In the genomic region with DNA sequence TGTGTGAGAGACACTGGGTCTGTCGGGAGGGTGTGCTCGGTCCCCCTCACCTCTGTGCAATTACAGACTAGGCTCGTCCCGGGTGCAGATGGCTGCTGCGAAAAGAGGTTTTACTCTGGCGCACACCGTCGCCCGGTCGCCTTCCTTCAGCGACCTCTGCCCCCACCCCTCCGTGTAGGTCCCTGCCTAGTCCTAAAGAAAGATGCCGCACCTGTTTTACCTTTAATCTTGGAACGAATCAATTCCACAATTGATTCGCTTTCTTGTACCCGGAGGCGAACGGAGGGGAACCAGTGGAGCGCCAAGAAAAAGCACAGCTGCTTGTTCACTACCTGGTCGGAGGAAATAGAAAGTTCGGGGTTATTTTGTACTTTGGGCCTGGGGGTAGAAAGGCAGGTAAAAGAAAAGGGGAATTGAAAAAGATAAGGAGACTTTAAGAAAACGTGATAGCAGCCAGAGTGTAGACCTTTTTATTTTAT, we compare ENCODE assay signal across 8 cellular contexts. TPM values are rescaled to one million over a fixed set of nuclear protein-coding genes. Genes with fewer than 3 reads are reported as not detected.
A peak's percentile ranks its signal among the peaks of the same experiment; 100 is the strongest.
DNase-seq lines count a peak whose midpoint lies in the region; ATAC-seq and TF ChIP-seq lines count a peak whose summit lies in the region.

No MANE protein-coding gene starts in this region.

- H3K4me3 ChIP-seq in cardiac muscle cell (peak overlapping the region; percentile 57), NT2/D1 (ENCODE audit: insufficient read length, low read depth) (peak overlapping the region; percentile 51), iPS-20b (ENCODE audit: low read length) (peak overlapping the region; percentile 76), transverse colon (peak overlapping the region; percentile 23 to 71 (median 58))
- H3K4me3 ChIP-seq in effector memory CD4-positive, alpha-beta T cell (ENCODE audit: insufficient read depth, low read depth, low read length, poor library complexity, severe bottlenecking), result no peak overlapping the region

- no peak overlapping the region for H3K27ac ChIP-seq in cardiac muscle cell
- H3K27ac ChIP-seq in iPS-20b (ENCODE audit: low read length), result no peak overlapping the region
- peak overlapping the region; percentile 64 to 85 (median 81) for H3K27ac ChIP-seq in transverse colon
- no peak overlapping the region for H3K27ac ChIP-seq in effector memory CD4-positive, alpha-beta T cell (ENCODE audit: insufficient read depth, low read length, poor library complexity, severe bottlenecking)

- H3K4me1 ChIP-seq in cardiac muscle cell (ENCODE audit: low read depth), result peaks cover 4% of the 10 kb centered on the region
- H3K4me1 ChIP-seq in NT2/D1 (ENCODE audit: insufficient read depth, insufficient read length), result no peaks in the 10 kb centered on the region
- H3K4me1 ChIP-seq in iPS-20b (ENCODE audit: insufficient read depth, low read length), result peaks cover 12% of the 10 kb centered on the region; the same call in 1 of the 2 replicates
- H3K4me1 ChIP-seq in transverse colon, result peaks cover 0 to 15% (median 6%) of the 10 kb centered on the region in 4 donors
- H3K4me1 ChIP-seq in effector memory CD4-positive, alpha-beta T cell (ENCODE audit: control insufficient read depth, insufficient read depth, low read length, poor library complexity, severe bottlenecking), result peaks cover 4% of the 10 kb centered on the region

- no peak for TF ChIP-seq POLR2A in transverse colon (IDR thresholded peaks at IDR 0.05)

- DNase-seq in cardiac muscle cell (ENCODE audit: low read depth in 1 of 2, low spot score in 1 of 2) (no peak), Right ventricle myocardium inferior (ENCODE audit: missing footprints) (no peak), NT2/D1 (ENCODE audit: low read depth, low spot score) (no peak), transverse colon (peak; percentile 48), ACHN (no peak), OCI-M2 (lab: John Stamatoyannopoulos, UW; ENCODE audit: unreplicated experiment) (no peak)
- no peak for DNase-seq in effector memory CD4-positive, alpha-beta T cell

- TF ChIP-seq EP300 in transverse colon (IDR thresholded peaks at IDR 0.05; ENCODE audit: low read depth), result no peak

- no peaks in the 10 kb centered on the region for H3K9me3 ChIP-seq in cardiac muscle cell (ENCODE audit: low read depth)
- no peaks in the 10 kb centered on the region for H3K9me3 ChIP-seq in NT2/D1 (ENCODE audit: insufficient read depth, low read length)
- H3K9me3 ChIP-seq in iPS-20b (ENCODE audit: insufficient read depth, low read depth, low read length), result no peaks in the 10 kb centered on the region
- H3K9me3 ChIP-seq in transverse colon, result no peaks in the 10 kb centered on the region
- no peaks in the 10 kb centered on the region for H3K9me3 ChIP-seq in effector memory CD4-positive, alpha-beta T cell (ENCODE audit: control insufficient read depth, low read length)

- no peaks in the 10 kb centered on the region for H3K36me3 ChIP-seq in cardiac muscle cell
- H3K36me3 ChIP-seq in NT2/D1 (ENCODE audit: insufficient read depth, insufficient read length, low read length), result no peaks in the 10 kb centered on the region
- no peaks in the 10 kb centered on the region for H3K36me3 ChIP-seq in iPS-20b (ENCODE audit: insufficient read depth, low read depth, low read length)
- H3K36me3 ChIP-seq in transverse colon, result no peaks in the 10 kb centered on the region
- no peaks in the 10 kb centered on the region for H3K36me3 ChIP-seq in effector memory CD4-positive, alpha-beta T cell (ENCODE audit: control insufficient read depth, insufficient read depth, low read length)

- intact Hi-C loops in Right ventricle myocardium inferior (cut with DNase I) (loop anchor here (10.0 kb wide), 1 partner anchor 138 kb away; no protein-coding TSS in a partner anchor), transverse colon (cut with DNase I; ENCODE audit: low total_unique reads) (no loop called here)

- TF ChIP-seq CTCF in cardiac muscle cell (IDR thresholded peaks at IDR 0.05; ENCODE audit: low read depth, low read length), result no peak
- TF ChIP-seq CTCF in transverse colon (IDR thresholded peaks at IDR 0.05), result no peak

- no peak for ATAC-seq in Right ventricle myocardium inferior

- in situ Hi-C loops in transverse colon (cut with MboI; ENCODE audit: low pct_ligation_motif_present in 1 of 4, low pct_unique_long_range_greater_than_20kb in 1 of 4, low sequenced_read_pairs in 3 of 4), result no loop called here
- in situ Hi-C loops in ACHN (cut with HindIII; ENCODE audit: low pct_ligation_motif_present, low pct_unique_long_range_greater_than_20kb, low sequenced_read_pairs), result no loop called here

- H3K27me3 ChIP-seq in cardiac muscle cell, result peaks cover 83% of the 10 kb centered on the region
- peaks cover 71% of the 10 kb centered on the region for H3K27me3 ChIP-seq in NT2/D1 (ENCODE audit: insufficient read depth, insufficient read length)
- peaks cover 87% of the 10 kb centered on the region for H3K27me3 ChIP-seq in iPS-20b (ENCODE audit: insufficient read depth, low read length)
- peaks cover 19% of the 10 kb centered on the region for H3K27me3 ChIP-seq in transverse colon
- peaks cover 8% of the 10 kb centered on the region for H3K27me3 ChIP-seq in effector memory CD4-positive, alpha-beta T cell (replicated peaks; ENCODE audit: control insufficient read depth, insufficient read depth, low read length, poor library complexity, severe bottlenecking)

- 9 to 11% methylated on average over 14 to 18 of the region's 22 CpGs for WGBS in transverse colon (ENCODE audit: low coverage in 1 of 2), 2 donors

- H3K9ac ChIP-seq in NT2/D1 (ENCODE audit: insufficient read length, low read depth), result peak overlapping the region; percentile 67
- H3K9ac ChIP-seq in iPS-20b (ENCODE audit: low read depth, low read length), result no peak overlapping the region

RNA-seq across cellular contexts. Expression of a gene that starts 1.2 kb away (rescaled TPM):
- total RNA-seq in cardiac muscle cell (22.0 and 33.4 TPM in 2 replicates), Right ventricle myocardium inferior (4.7 TPM), transverse colon (10 to 100 TPM in 3 of 4 donors, 1 to 10 TPM in 1; 4.5 to 26.3 (median 24.4) TPM)
- 26.7 and 39.8 TPM in 2 replicates for polyA plus RNA-seq in cardiac muscle cell

Comparison
In these comparisons a context has a peak if more than half of its experiments do, and no peak if none do; other contexts are left out.
1. H3K27ac ChIP-seq: peak in transverse colon (4 of 4); none in cardiac muscle cell (single experiment), iPS-20b (single experiment) and effector memory CD4-positive, alpha-beta T cell (single experiment).